In genomic region chr3:109685084-109686079, GRCh38 we compare ENCODE assay signal across 2 cellular contexts.
A peak's percentile ranks its signal among the peaks of the same experiment; 100 is the strongest.
TF ChIP-seq lines count a peak whose summit lies in the region.

No MANE protein-coding gene starts in this region.

TF ChIP-seq in A549, 52 proteins besides CTCF, POLR2A, EP300 and RAD21:
- TF ChIP-seq ESRRA (IDR thresholded peaks at IDR 0.05; ENCODE audit: borderline replicate concordance, low read length): no peak
- TF ChIP-seq FOSB (CRISPR knock-in tag; IDR thresholded peaks at IDR 0.05): no peak
- no peak for TF ChIP-seq HES2 (IDR thresholded peaks at IDR 0.05)
- TF ChIP-seq EHF (CRISPR knock-in tag; IDR thresholded peaks at IDR 0.05): no peak
- TF ChIP-seq RFX5 (IDR thresholded peaks at IDR 0.05): no peak
- TF ChIP-seq FOSL2 (IDR thresholded peaks at IDR 0.05): peak; percentile 89
- TF ChIP-seq FOSL2 (CRISPR knock-in tag; IDR thresholded peaks at IDR 0.05): peak; percentile 95
- peak in 1 of 2 experiments; percentile 49; a peak in 1 of 5 replicates for TF ChIP-seq JUN (IDR thresholded peaks at IDR 0.05)
- no peak for TF ChIP-seq NR3C1 (IDR thresholded peaks at IDR 0.05)
- peak; percentile 19; the same call in 1 of the 2 replicates for TF ChIP-seq GATA3 (IDR thresholded peaks at IDR 0.05; ENCODE audit: borderline replicate concordance)
- TF ChIP-seq JUNB (IDR thresholded peaks at IDR 0.05): peak; percentile 70; the same call in 1 of the 2 replicates
- no peak for TF ChIP-seq POLR2AphosphoS2 (conservative IDR thresholded peaks at IDR 0.05; ENCODE audit: low read length)
- TF ChIP-seq MAFK (IDR thresholded peaks at IDR 0.05; ENCODE audit: partially characterized antibody): peak; percentile 53
- TF ChIP-seq HOXA7 (CRISPR knock-in tag; IDR thresholded peaks at IDR 0.05): no peak
- TF ChIP-seq RNF2 (IDR thresholded peaks at IDR 0.05; ENCODE audit: borderline replicate concordance, low read depth): no peak
TF ChIP-seq in A549: peak in this region for 5.

TF ChIP-seq in IMR-90, 13 proteins besides CTCF, POLR2A, EP300 and RAD21:
- TF ChIP-seq ELK1 (IDR thresholded peaks at IDR 0.05; ENCODE audit: borderline replicate concordance, low read depth, low read length) (no peak), MXI1 (IDR thresholded peaks at IDR 0.05; ENCODE audit: borderline replicate concordance, low read depth, low read length) (no peak), NFE2L2 (IDR thresholded peaks at IDR 0.05; ENCODE audit: low read depth, low read length) (peak; percentile 46; the same call in 1 of the 2 replicates), CHD1 (IDR thresholded peaks at IDR 0.05; ENCODE audit: low read depth, low read length) (no peak), BHLHE40 (IDR thresholded peaks at IDR 0.05; ENCODE audit: low read depth, low read length) (peak; percentile 65; the same call in 1 of the 2 replicates), USF2 (IDR thresholded peaks at IDR 0.05; ENCODE audit: low read depth, low read length) (no peak), FOS (IDR thresholded peaks at IDR 0.05; ENCODE audit: low read depth, low read length) (peak; percentile 98), MAFK (IDR thresholded peaks at IDR 0.05; ENCODE audit: low read depth, low read length) (no peak), CEBPB (IDR thresholded peaks at IDR 0.05; ENCODE audit: low read depth, low read length) (no peak), RCOR1 (IDR thresholded peaks at IDR 0.05; ENCODE audit: insufficient replicate concordance, low read length) (peak; percentile 56), SMC3 (IDR thresholded peaks at IDR 0.05; ENCODE audit: low read depth, low read length) (no peak), RFX5 (IDR thresholded peaks at IDR 0.05; ENCODE audit: low read depth, low read length) (no peak), MAZ (IDR thresholded peaks at IDR 0.05; ENCODE audit: borderline replicate concordance, low read depth, low read length) (no peak)
